Comparison of ENCODE assay signal across 9 cellular contexts in the genomic region with DNA sequence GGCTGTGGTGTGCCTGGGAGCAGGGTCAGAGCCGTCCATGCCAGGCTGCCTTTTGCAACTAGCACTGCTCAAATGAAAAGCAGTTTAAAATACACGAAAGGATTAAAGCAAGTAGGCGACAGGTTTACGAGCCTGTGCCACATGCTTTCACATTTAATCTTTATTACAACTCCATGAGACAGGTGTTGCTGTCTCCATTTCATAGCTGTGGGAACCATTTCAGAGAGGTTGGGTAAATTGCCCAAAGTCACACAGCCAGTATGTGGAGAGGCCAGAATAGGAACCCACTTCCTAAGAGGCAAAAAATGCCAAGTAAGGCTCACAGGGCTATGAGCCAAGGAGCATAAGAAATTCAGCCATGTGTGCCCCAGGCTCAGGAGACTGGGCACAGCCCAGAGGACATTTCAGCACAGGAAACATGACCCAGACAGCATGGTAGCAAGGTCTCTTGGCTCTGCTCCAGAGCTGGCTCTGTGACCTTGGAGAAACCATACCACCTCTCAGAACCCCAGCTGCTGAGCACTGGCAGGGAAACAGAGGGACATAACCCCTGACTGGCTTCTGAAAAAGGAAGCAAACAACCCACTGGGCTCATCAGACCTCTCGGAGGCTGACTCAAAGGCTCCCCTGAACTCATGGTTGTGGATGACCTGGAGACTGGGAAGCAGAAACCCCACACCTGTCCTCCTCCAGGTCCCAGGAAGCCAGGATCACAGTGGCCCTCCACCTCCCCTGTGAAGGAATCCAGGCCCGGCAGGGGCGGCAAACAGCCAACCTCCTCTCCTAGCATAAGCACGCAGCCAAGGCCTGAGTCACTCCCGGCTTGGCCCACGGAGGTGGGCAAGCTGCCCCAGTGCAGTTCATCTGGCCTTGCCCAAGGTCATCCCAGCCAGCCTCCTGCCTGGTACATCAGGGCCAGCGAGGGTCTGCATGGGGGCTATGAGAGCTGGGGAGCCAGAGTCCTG. TPM values are rescaled to one million over a fixed set of nuclear protein-coding genes. Genes with fewer than 3 reads are reported as not detected.
DNase-seq lines count a peak whose midpoint lies in the region; ATAC-seq lines count a peak whose summit lies in the region.
"Had no signal": no experiment of that assay in that cellular context is flagged by ENCODE, and none has a peak within 500 bp of the region (broad histone marks: within the 10 kb centered on the region; RNA-seq: fewer than 3 reads in every experiment).

No MANE protein-coding gene starts in this region.

- H3K36me3 ChIP-seq in adipocyte (ENCODE audit: control insufficient read depth, insufficient read depth, low read length, severe bottlenecking) (peaks cover under 1% of the 10 kb centered on the region), rectal smooth muscle tissue (ENCODE audit: control insufficient read depth, insufficient read depth, low read length) (no peaks in the 10 kb centered on the region)

- no peaks in the 10 kb centered on the region for H3K4me1 Mint-ChIP-seq in activated CD4-positive, alpha-beta memory T cell treated with anti-CD3 and anti-CD28 coated beads for 36 hours (ENCODE audit: low read depth)

- H3K4me3 ChIP-seq in adipocyte (ENCODE audit: low read length) = no peak overlapping the region
- no peak overlapping the region for H3K4me3 ChIP-seq in rectal smooth muscle tissue (ENCODE audit: low read length)

- DNase-seq in Daoy (ENCODE audit: low read depth) (peak; percentile 78), adipocyte (ENCODE audit: low read depth) (peak; percentile 89), Right ventricle myocardium inferior (ENCODE audit: missing footprints) (peak; percentile 89), NCI-H510A treated with DMSO at 0.1 percent for 48 hours (lab: John Stamatoyannopoulos, UW) (no peak), SIG-M5 treated with dmso at 0.1 percent for 504 hours (lab: John Stamatoyannopoulos, UW; ENCODE audit: unreplicated experiment) (no peak)
- no peak for DNase-seq in activated CD4-positive, alpha-beta memory T cell treated with anti-CD3 and anti-CD28 coated beads for 36 hours

- no peaks in the 10 kb centered on the region for H3K36me3 Mint-ChIP-seq in activated CD4-positive, alpha-beta memory T cell treated with anti-CD3 and anti-CD28 coated beads for 36 hours

- CTCF ChIA-PET in activated CD4-positive, alpha-beta memory T cell treated with anti-CD3 and anti-CD28 coated beads for 36 hours (lab: Charles Lee) = interaction anchor here (1.1 to 4.0 kb wide), 8 partner anchors 9 to 222 kb away, joined by 3 to 24 read pairs (median 4); no protein-coding TSS in a partner anchor

- POLR2A ChIA-PET in activated CD4-positive, alpha-beta memory T cell treated with anti-CD3 and anti-CD28 coated beads for 36 hours (lab: Charles Lee) = no interaction called here

- H3K9ac ChIP-seq in adipocyte (ENCODE audit: low read length) (peak overlapping the region; percentile 64), rectal smooth muscle tissue (ENCODE audit: low read length) (no peak overlapping the region)

- peaks cover 2% of the 10 kb centered on the region for H3K27me3 Mint-ChIP-seq in activated CD4-positive, alpha-beta memory T cell treated with anti-CD3 and anti-CD28 coated beads for 36 hours

- no peaks in the 10 kb centered on the region for H3K27me3 ChIP-seq in adipocyte (replicated peaks; ENCODE audit: control insufficient read depth, insufficient read depth, low read length)
- no peaks in the 10 kb centered on the region for H3K27me3 ChIP-seq in rectal smooth muscle tissue (ENCODE audit: control insufficient read depth, insufficient read depth, low read length)

- ATAC-seq in Right ventricle myocardium inferior (peak; percentile 41), HG02571 (IDR thresholded peaks at IDR 0.05; ENCODE audit: unreplicated experiment) (no peak)

- no peaks in the 10 kb centered on the region for H3K9me3 ChIP-seq in adipocyte (ENCODE audit: control insufficient read depth, low read length)

- intact Hi-C loops in Right ventricle myocardium inferior (cut with DNase I) = loop anchor here (2.0 kb wide), 1 partner anchor 29 kb away; no protein-coding TSS in a partner anchor
- intact Hi-C loops in activated CD4-positive, alpha-beta memory T cell treated with anti-CD3 and anti-CD28 coated beads for 36 hours (cut with micrococcal nuclease) = no loop called here

- peak overlapping the region; percentile 99 for H3K27ac ChIP-seq in rectal smooth muscle tissue (ENCODE audit: low read depth, low read length)
- H3K27ac ChIP-seq: HL-60 had no signal

- no peak overlapping the region for H3K27ac Mint-ChIP-seq in activated CD4-positive, alpha-beta memory T cell treated with anti-CD3 and anti-CD28 coated beads for 36 hours

- H3K9me3 Mint-ChIP-seq in activated CD4-positive, alpha-beta memory T cell treated with anti-CD3 and anti-CD28 coated beads for 36 hours = no peaks in the 10 kb centered on the region

- H3K4me3 Mint-ChIP-seq in activated CD4-positive, alpha-beta memory T cell treated with anti-CD3 and anti-CD28 coated beads for 36 hours = no peak overlapping the region

- H3K4me1 ChIP-seq in adipocyte (ENCODE audit: control insufficient read depth, insufficient read depth, low read length) = peaks cover 68% of the 10 kb centered on the region
- H3K4me1 ChIP-seq in rectal smooth muscle tissue (ENCODE audit: control insufficient read depth, insufficient read depth, low read length) = peaks cover 67% of the 10 kb centered on the region

RNA-seq across cellular contexts. Expression of a gene that starts 40.3 kb away (rescaled TPM):
- total RNA-seq in Daoy (2014; rRNA removed; shearing (Covaris generic)) = 34.0 and 51.2 TPM in 2 replicates
- 86.7 TPM for total RNA-seq in Right ventricle myocardium inferior
- 10 to 100 TPM; 58.2 to 64.1 TPM for total RNA-seq in activated CD4-positive, alpha-beta memory T cell treated with anti-CD3 and anti-CD28 coated beads for 36 hours

Comparison
In these comparisons a context has a peak if more than half of its experiments do, and no peak if none do; other contexts are left out.
1. DNase-seq: peak in Daoy (single experiment), adipocyte (single experiment) and Right ventricle myocardium inferior (single experiment); none in NCI-H510A treated with DMSO at 0.1 percent for 48 hours (single experiment), SIG-M5 treated with dmso at 0.1 percent for 504 hours (single experiment) and activated CD4-positive, alpha-beta memory T cell treated with anti-CD3 and anti-CD28 coated beads for 36 hours (single experiment).